ENCODE assay signal across 17 cellular contexts in genomic region chr1:227774051-227774720, GRCh38. TPM values are rescaled to one million over a fixed set of nuclear protein-coding genes. Genes with fewer than 3 reads are reported as not detected.
DNase-seq lines count a peak whose midpoint lies in the region; ATAC-seq, FAIRE-seq and TF ChIP-seq lines count a peak whose summit lies in the region.
"Had no signal": no experiment of that assay in that cellular context is flagged by ENCODE, and none has a peak within 500 bp of the region (broad histone marks: within the 10 kb centered on the region; RNA-seq: fewer than 3 reads in every experiment).

No MANE protein-coding gene starts in this region.

- peak overlapping the region in 2 of 3 donors; percentile 74 to 75 for H3K27ac Mint-ChIP-seq in CD4-positive, CD25-positive, alpha-beta regulatory T cell
- peak overlapping the region; percentile 88 for H3K27ac Mint-ChIP-seq in T-helper 2 cell treated with Interferon-gamma antibody and Interleukin-4, amounts not matched to agents 5 μg/mL and 100 μg/mL, for 36 hours
- H3K27ac Mint-ChIP-seq: stimulated activated memory B cell treated with anti-CD40 and anti-IgM and Interleukin-4, amounts not matched to agents 10 μg/mL and 1 μg/mL and 100 μg/mL, for 72 hours had no signal

- H2AFZ ChIP-seq in mesenchymal stem cell (ENCODE audit: low read depth, low read length) = no peak overlapping the region

- no peaks in the 10 kb centered on the region for H3K4me1 ChIP-seq in CD4-positive, CD25-positive, alpha-beta regulatory T cell (ENCODE audit: control insufficient read depth, insufficient read depth, low read length, poor library complexity, severe bottlenecking)
- H3K4me1 ChIP-seq in mesenchymal stem cell (ENCODE audit: control insufficient read depth, insufficient read depth, low read depth, low read length) (peaks cover 46% of the 10 kb centered on the region), small intestine (ENCODE audit: control insufficient read depth in 2 of 2, insufficient read depth in 1 of 2, low read depth in 1 of 2, low read length in 1 of 2) (no peaks in the 10 kb centered on the region), A673 (ENCODE audit: insufficient read depth, low read length, poor library complexity, severe bottlenecking) (no peaks in the 10 kb centered on the region)

- peaks cover 15% of the 10 kb centered on the region for H3K36me3 ChIP-seq in CD4-positive, CD25-positive, alpha-beta regulatory T cell (ENCODE audit: control insufficient read depth, insufficient read depth, low read length)
- H3K36me3 ChIP-seq in mesenchymal stem cell (ENCODE audit: control insufficient read depth in 1 of 2, insufficient read depth in 2 of 2, low read depth in 1 of 2, low read length in 2 of 2) (peaks cover 36 to 44% of the 10 kb centered on the region in 2 experiments), small intestine (ENCODE audit: control insufficient read depth in 2 of 2, insufficient read depth in 2 of 2, low read length in 2 of 2) (peaks cover 0 to 2% of the 10 kb centered on the region in 2 donors), A673 (ENCODE audit: insufficient read depth, low read length, poor library complexity, severe bottlenecking) (no peaks in the 10 kb centered on the region)
- H3K36me3 ChIP-seq: cardiac muscle cell had no signal

- no peak overlapping the region for H3K4ac ChIP-seq in mesenchymal stem cell (ENCODE audit: low read depth in 1 of 2, low read length in 2 of 2)

- peak; percentile 42 to 43 for ATAC-seq in CD4-positive, CD25-positive, alpha-beta regulatory T cell (ENCODE audit: low read depth in 2 of 2)
- ATAC-seq in HG03571 (IDR thresholded peaks at IDR 0.05; ENCODE audit: unreplicated experiment) (no peak), HG03469 (IDR thresholded peaks at IDR 0.05; ENCODE audit: unreplicated experiment) (no peak)
- ATAC-seq: stimulated activated memory B cell treated with anti-CD40 and anti-IgM and Interleukin-4, amounts not matched to agents 10 μg/mL and 1 μg/mL and 100 μg/mL, for 72 hours had no signal

- peaks cover 21% of the 10 kb centered on the region for H3K36me3 Mint-ChIP-seq in CD4-positive, CD25-positive, alpha-beta regulatory T cell
- H3K36me3 Mint-ChIP-seq in T-helper 2 cell treated with Interferon-gamma antibody and Interleukin-4, amounts not matched to agents 5 μg/mL and 100 μg/mL, for 36 hours (ENCODE audit: low read depth) = peaks cover 15% of the 10 kb centered on the region

- no peak overlapping the region for H3K14ac ChIP-seq in mesenchymal stem cell (ENCODE audit: low read length in 2 of 2)

- H3K27ac ChIP-seq in CD4-positive, CD25-positive, alpha-beta regulatory T cell (ENCODE audit: insufficient read depth, low read length, poor library complexity, severe bottlenecking) = no peak overlapping the region
- peak overlapping the region; percentile 67 for H3K27ac ChIP-seq in mesenchymal stem cell (ENCODE audit: low read length, poor library complexity, severe bottlenecking)
- no peak overlapping the region for H3K27ac ChIP-seq in small intestine (ENCODE audit: low read depth in 1 of 2, low read length in 1 of 2)
- no peak overlapping the region for H3K27ac ChIP-seq in A673 (ENCODE audit: low read depth, low read length, poor library complexity, severe bottlenecking)
- H3K27ac ChIP-seq: cardiac muscle cell, SJCRH30 had no signal

- peak overlapping the region; percentile 23 for H4K91ac ChIP-seq in mesenchymal stem cell (ENCODE audit: low read length)

- H3K18ac ChIP-seq in mesenchymal stem cell (ENCODE audit: low read depth in 1 of 2, low read length in 2 of 2) = no peak overlapping the region

- no TSS peak for BruUV-seq in A673 (replicated peaks; lab: Mats Ljungman, UMichigan)

- no peak for FAIRE-seq in small intestine (lab: Jason Lieb, UNC)
- FAIRE-seq: G401.6, GM19239 had no signal

- no peak overlapping the region for H4K8ac ChIP-seq in mesenchymal stem cell (ENCODE audit: low read length)

- CTCF ChIA-PET in A673 (lab: Charles Lee) = no interaction called here

- 95% methylated on average over 13 of the region's 13 CpGs for WGBS in mesenchymal stem cell
- WGBS in small intestine, 3 donors = 73 to 85% (median 83%) methylated on average over 13 of the region's 13 CpGs

- no peak overlapping the region for H3K4me3 ChIP-seq in CD4-positive, CD25-positive, alpha-beta regulatory T cell (ENCODE audit: low read depth, low read length)
- H3K4me3 ChIP-seq in mesenchymal stem cell (ENCODE audit: insufficient read depth in 1 of 2, low read depth in 1 of 2, low read length in 2 of 2) = no peak overlapping the region
- no peak overlapping the region for H3K4me3 ChIP-seq in small intestine (ENCODE audit: low read depth in 1 of 2, low read length in 2 of 2)
- no peak overlapping the region for H3K4me3 ChIP-seq in A673 (ENCODE audit: low read depth, low read length, poor library complexity, severe bottlenecking)
- H3K4me3 ChIP-seq: cardiac muscle cell, SJCRH30 had no signal

- no peak overlapping the region for H3K9ac ChIP-seq in mesenchymal stem cell (ENCODE audit: low read length)

- peaks cover 38% of the 10 kb centered on the region for H3K79me1 ChIP-seq in mesenchymal stem cell (replicated peaks; ENCODE audit: low read length, poor library complexity, severe bottlenecking)

- H3K4me1 Mint-ChIP-seq in CD4-positive, CD25-positive, alpha-beta regulatory T cell = peaks cover 0 to 16% (median 10%) of the 10 kb centered on the region in 4 donors
- H3K4me1 Mint-ChIP-seq in T-helper 2 cell treated with Interferon-gamma antibody and Interleukin-4, amounts not matched to agents 5 μg/mL and 100 μg/mL, for 36 hours (ENCODE audit: low read depth) = peaks cover 16% of the 10 kb centered on the region
- H3K4me1 Mint-ChIP-seq: stimulated activated memory B cell treated with anti-CD40 and anti-IgM and Interleukin-4, amounts not matched to agents 10 μg/mL and 1 μg/mL and 100 μg/mL, for 72 hours had no signal

- H2AK5ac ChIP-seq in mesenchymal stem cell (ENCODE audit: low read length, severe bottlenecking) = peak overlapping the region; percentile 46

- peak in 1 of 3 donors; percentile 27 for DNase-seq in CD4-positive, CD25-positive, alpha-beta regulatory T cell
- DNase-seq in COR-L47 (lab: John Stamatoyannopoulos, UW) (peak; percentile 48), mesenchymal stem cell (no peak), small intestine (no peak), A673 (ENCODE audit: low spot score) (no peak)
- no peak for DNase-seq in T-helper 2 cell treated with Interferon-gamma antibody and Interleukin-4, amounts not matched to agents 5 μg/mL and 100 μg/mL, for 36 hours (ENCODE audit: low spot score)
- DNase-seq: NCI-H1436; SJCRH30; stimulated activated CD4-positive, alpha-beta T cell treated with anti-CD3 and anti-CD28 coated beads, Interleukin-2, amount 100 ng/mL, for 48 hours had no signal

- no peaks in the 10 kb centered on the region for H3K9me3 Mint-ChIP-seq in CD4-positive, CD25-positive, alpha-beta regulatory T cell
- no peaks in the 10 kb centered on the region for H3K9me3 Mint-ChIP-seq in T-helper 2 cell treated with Interferon-gamma antibody and Interleukin-4, amounts not matched to agents 5 μg/mL and 100 μg/mL, for 36 hours
- H3K9me3 Mint-ChIP-seq: stimulated activated memory B cell treated with anti-CD40 and anti-IgM and Interleukin-4, amounts not matched to agents 10 μg/mL and 1 μg/mL and 100 μg/mL, for 72 hours had no signal

- H2BK5ac ChIP-seq in mesenchymal stem cell (ENCODE audit: low read depth, low read length, poor library complexity, severe bottlenecking) = no peak overlapping the region

- H3K23ac ChIP-seq in mesenchymal stem cell (ENCODE audit: low read length in 2 of 2) = no peak overlapping the region

- H3K27me3 Mint-ChIP-seq in CD4-positive, CD25-positive, alpha-beta regulatory T cell = no peaks in the 10 kb centered on the region
- H3K27me3 Mint-ChIP-seq in T-helper 2 cell treated with Interferon-gamma antibody and Interleukin-4, amounts not matched to agents 5 μg/mL and 100 μg/mL, for 36 hours (ENCODE audit: low read depth) = no peaks in the 10 kb centered on the region
- H3K27me3 Mint-ChIP-seq: stimulated activated memory B cell treated with anti-CD40 and anti-IgM and Interleukin-4, amounts not matched to agents 10 μg/mL and 1 μg/mL and 100 μg/mL, for 72 hours had no signal

- intact Hi-C loops in A673 (cut with micrococcal nuclease; ENCODE audit: unreplicated experiment) = no loop called here

- no peak overlapping the region for H2BK120ac ChIP-seq in mesenchymal stem cell (ENCODE audit: low read depth, low read length)

- H3K27me3 ChIP-seq in CD4-positive, CD25-positive, alpha-beta regulatory T cell (ENCODE audit: control insufficient read depth, insufficient read depth, low read length) = no peaks in the 10 kb centered on the region
- H3K27me3 ChIP-seq in mesenchymal stem cell (ENCODE audit: control insufficient read depth in 1 of 2, insufficient read depth in 1 of 2, low read length in 2 of 2) = no peaks in the 10 kb centered on the region
- no peaks in the 10 kb centered on the region for H3K27me3 ChIP-seq in small intestine (ENCODE audit: control insufficient read depth in 2 of 2, insufficient read depth in 2 of 2, low read length in 2 of 2)
- no peaks in the 10 kb centered on the region for H3K27me3 ChIP-seq in A673 (replicated peaks; ENCODE audit: insufficient read depth, low read depth, low read length, poor library complexity)
- H3K27me3 ChIP-seq: cardiac muscle cell, SJCRH30 had no signal

- POLR2A ChIA-PET in A673 (lab: Charles Lee; ENCODE audit: low non-redundant PET) = no interaction called here

- no peaks in the 10 kb centered on the region for H3K9me3 ChIP-seq in CD4-positive, CD25-positive, alpha-beta regulatory T cell (ENCODE audit: control insufficient read depth in 2 of 2, low read length in 2 of 2)
- H3K9me3 ChIP-seq in mesenchymal stem cell (ENCODE audit: control insufficient read depth, low read length) (no peaks in the 10 kb centered on the region), small intestine (ENCODE audit: control insufficient read depth, low read depth) (no peaks in the 10 kb centered on the region), A673 (ENCODE audit: low read depth, low read length, poor library complexity, severe bottlenecking) (no peaks in the 10 kb centered on the region)
- H3K9me3 ChIP-seq: SJCRH30 had no signal

- no peak overlapping the region for H2BK12ac ChIP-seq in mesenchymal stem cell (ENCODE audit: low read length in 2 of 2)

- no peak overlapping the region for H3K4me2 ChIP-seq in mesenchymal stem cell (ENCODE audit: low read length, poor library complexity, severe bottlenecking)

- no peak for TF ChIP-seq CTCF in A673 (conservative IDR thresholded peaks at IDR 0.05; ENCODE audit: low read depth, low read length)

- H2BK15ac ChIP-seq in mesenchymal stem cell (ENCODE audit: low read depth, poor library complexity, severe bottlenecking) = no peak overlapping the region

- peak overlapping the region in 2 of 4 donors; percentile 28 to 31 for H3K4me3 Mint-ChIP-seq in CD4-positive, CD25-positive, alpha-beta regulatory T cell
- peak overlapping the region; percentile 61 for H3K4me3 Mint-ChIP-seq in T-helper 2 cell treated with Interferon-gamma antibody and Interleukin-4, amounts not matched to agents 5 μg/mL and 100 μg/mL, for 36 hours
- H3K4me3 Mint-ChIP-seq: stimulated activated memory B cell treated with anti-CD40 and anti-IgM and Interleukin-4, amounts not matched to agents 10 μg/mL and 1 μg/mL and 100 μg/mL, for 72 hours had no signal

RNA-seq across cellular contexts. Expression of gene SNAP47, which starts 39.0 kb away (rescaled TPM):
- total RNA-seq in CD4-positive, CD25-positive, alpha-beta regulatory T cell = 26.3 TPM
- polyA plus RNA-seq in CD4-positive, CD25-positive, alpha-beta regulatory T cell = 10 to 100 TPM; 47.0 to 60.1 (median 52.0) TPM
- polyA plus RNA-seq in mesenchymal stem cell (2013, experiment 1 of 2) = 17.0 TPM
- 15.9 TPM for polyA plus RNA-seq in mesenchymal stem cell (2013, experiment 2 of 2)
- polyA plus RNA-seq in small intestine = 10 to 100 TPM in 2 of 3 donors, 1 to 10 TPM in 1; 9.8 to 16.6 (median 14.3) TPM
- total RNA-seq in A673 (2021) = 36.4 and 40.8 TPM in 2 replicates

RNA-seq across cellular contexts. Expression of gene JMJD4, which starts 39.1 kb away (rescaled TPM):
- 9.7 TPM for total RNA-seq in CD4-positive, CD25-positive, alpha-beta regulatory T cell
- 10 to 100 TPM; 22.3 to 28.9 (median 26.8) TPM for polyA plus RNA-seq in CD4-positive, CD25-positive, alpha-beta regulatory T cell
- polyA plus RNA-seq in mesenchymal stem cell (2013, experiment 1 of 2) = 9.8 TPM
- polyA plus RNA-seq in mesenchymal stem cell (2013, experiment 2 of 2) = 10.1 TPM
- 10 to 100 TPM in 1 of 3 donors, 1 to 10 TPM in 2; 8.4 to 12.6 (median 9.6) TPM for polyA plus RNA-seq in small intestine
- total RNA-seq in A673 (2021) = 20.7 and 23.2 TPM in 2 replicates

RNA-seq across cellular contexts. Expression of gene PRSS38, which starts 41.3 kb away (rescaled TPM):
- total RNA-seq in CD4-positive, CD25-positive, alpha-beta regulatory T cell = not detected
- not detected for polyA plus RNA-seq in CD4-positive, CD25-positive, alpha-beta regulatory T cell
- not detected for polyA plus RNA-seq in mesenchymal stem cell (2013, experiment 1 of 2)
- not detected for polyA plus RNA-seq in mesenchymal stem cell (2013, experiment 2 of 2)
- polyA plus RNA-seq in small intestine = not detected
- not detected in 2 replicates for total RNA-seq in A673 (2021)
- total RNA-seq: cardiac muscle cell, pulmonary artery endothelial cell, SJCRH30 had no signal
- polyA plus RNA-seq: BJ, cardiac muscle cell had no signal

Comparison
In these comparisons a context has a peak if more than half of its experiments do, and no peak if none do; other contexts are left out.
1. ATAC-seq: peak in CD4-positive, CD25-positive, alpha-beta regulatory T cell (2 of 2); none in HG03571 (single experiment) and HG03469 (single experiment).